In the genomic region with DNA sequence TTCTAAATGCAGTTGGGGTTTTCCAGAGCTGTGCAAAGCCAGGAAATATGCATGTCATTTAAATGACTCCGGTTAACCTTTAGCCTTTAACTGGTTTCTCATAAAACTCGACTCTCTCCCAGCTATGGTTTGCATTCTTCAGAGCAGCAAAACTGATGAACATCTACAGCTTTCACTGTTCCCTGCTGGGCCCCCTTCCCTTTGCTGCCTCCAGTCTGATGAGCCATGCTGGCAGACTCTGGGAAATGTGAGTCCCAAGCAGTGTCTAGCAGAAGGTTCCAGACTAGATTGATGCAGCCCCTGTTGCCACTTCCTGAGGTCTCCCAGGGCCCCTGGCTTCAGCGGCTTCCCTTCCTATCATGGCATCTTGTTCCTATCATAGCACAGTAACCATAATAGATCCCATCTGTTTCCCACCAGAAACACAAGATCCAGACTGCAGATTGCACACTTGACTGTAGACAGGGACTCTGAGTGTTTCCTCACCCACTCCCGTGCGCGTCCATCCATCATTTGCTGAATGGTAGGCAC, we compare ENCODE assay signal across 8 cellular contexts.
DNase-seq lines count a peak whose midpoint lies in the region; ATAC-seq and TF ChIP-seq lines count a peak whose summit lies in the region.

No MANE protein-coding gene starts in this region.

- ATAC-seq in HG03159 (IDR thresholded peaks at IDR 0.05; ENCODE audit: unreplicated experiment) (no peak), HG02970 (IDR thresholded peaks at IDR 0.05; ENCODE audit: low FRiP score, unreplicated experiment) (no peak)

- DNase-seq in AG08395 (ENCODE audit: low spot score), result peak; percentile 63
- peak; percentile 53 for DNase-seq in GM20000 (ENCODE audit: low spot score)
- no peak for DNase-seq in activated T-helper 2 cell treated with anti-CD3 and anti-CD28 coated beads, Interferon-gamma antibody, Interleukin-2, Interleukin-4, amounts not matched to agents 10 μg/mL and 5 μg/mL and 100 μg/mL, durations not matched to agents 14 hours and 24 hours and 36 hours (ENCODE audit: low spot score)
- peak; percentile 34 to 82 for DNase-seq in lung microvascular endothelial cell (ENCODE audit: low read depth in 2 of 2)
- DNase-seq in anterior cingulate cortex (lab: John Stamatoyannopoulos, UW), result no peak
- DNase-seq in iPS-NIHi7 (ENCODE audit: extremely low spot score), result no peak

- intact Hi-C loops in activated T-helper 2 cell treated with anti-CD3 and anti-CD28 coated beads, Interferon-gamma antibody, Interleukin-2, Interleukin-4, amounts not matched to agents 10 μg/mL and 5 μg/mL and 100 μg/mL, durations not matched to agents 14 hours and 24 hours and 36 hours (cut with micrococcal nuclease), result loop anchor here (1.0 to 10.0 kb wide), 3 partner anchors 33 to 505 kb away; a partner anchor contains a TSS

- peak overlapping the region; percentile 56 for H3K4me3 Mint-ChIP-seq in activated T-helper 2 cell treated with anti-CD3 and anti-CD28 coated beads, Interferon-gamma antibody, Interleukin-2, Interleukin-4, amounts not matched to agents 10 μg/mL and 5 μg/mL and 100 μg/mL, durations not matched to agents 14 hours and 24 hours and 36 hours (ENCODE audit: low read depth)

- no peak for TF ChIP-seq CTCF in GM20000 (IDR thresholded peaks at IDR 0.05; ENCODE audit: extremely low read depth, missing control alignments)

- no peaks in the 10 kb centered on the region for H3K27me3 Mint-ChIP-seq in activated T-helper 2 cell treated with anti-CD3 and anti-CD28 coated beads, Interferon-gamma antibody, Interleukin-2, Interleukin-4, amounts not matched to agents 10 μg/mL and 5 μg/mL and 100 μg/mL, durations not matched to agents 14 hours and 24 hours and 36 hours (ENCODE audit: low read depth)

- H3K9me3 Mint-ChIP-seq in activated T-helper 2 cell treated with anti-CD3 and anti-CD28 coated beads, Interferon-gamma antibody, Interleukin-2, Interleukin-4, amounts not matched to agents 10 μg/mL and 5 μg/mL and 100 μg/mL, durations not matched to agents 14 hours and 24 hours and 36 hours, result no peaks in the 10 kb centered on the region

- H3K4me1 Mint-ChIP-seq in activated T-helper 2 cell treated with anti-CD3 and anti-CD28 coated beads, Interferon-gamma antibody, Interleukin-2, Interleukin-4, amounts not matched to agents 10 μg/mL and 5 μg/mL and 100 μg/mL, durations not matched to agents 14 hours and 24 hours and 36 hours (ENCODE audit: low read depth), result peaks cover 96% of the 10 kb centered on the region

- H3K27ac Mint-ChIP-seq in activated T-helper 2 cell treated with anti-CD3 and anti-CD28 coated beads, Interferon-gamma antibody, Interleukin-2, Interleukin-4, amounts not matched to agents 10 μg/mL and 5 μg/mL and 100 μg/mL, durations not matched to agents 14 hours and 24 hours and 36 hours, result peak overlapping the region; percentile 94

- peaks cover 63% of the 10 kb centered on the region for H3K36me3 Mint-ChIP-seq in activated T-helper 2 cell treated with anti-CD3 and anti-CD28 coated beads, Interferon-gamma antibody, Interleukin-2, Interleukin-4, amounts not matched to agents 10 μg/mL and 5 μg/mL and 100 μg/mL, durations not matched to agents 14 hours and 24 hours and 36 hours (ENCODE audit: low read depth)

Comparison
In these comparisons a context has a peak if more than half of its experiments do, and no peak if none do; other contexts are left out.
1. DNase-seq: peak in AG08395 (single experiment), GM20000 (single experiment) and lung microvascular endothelial cell (2 of 2); none in activated T-helper 2 cell treated with anti-CD3 and anti-CD28 coated beads, Interferon-gamma antibody, Interleukin-2, Interleukin-4, amounts not matched to agents 10 μg/mL and 5 μg/mL and 100 μg/mL, durations not matched to agents 14 hours and 24 hours and 36 hours (single experiment), anterior cingulate cortex (0 of 58) and iPS-NIHi7 (single experiment).